ENCODE assay signal across 11 cellular contexts in the genomic region with DNA sequence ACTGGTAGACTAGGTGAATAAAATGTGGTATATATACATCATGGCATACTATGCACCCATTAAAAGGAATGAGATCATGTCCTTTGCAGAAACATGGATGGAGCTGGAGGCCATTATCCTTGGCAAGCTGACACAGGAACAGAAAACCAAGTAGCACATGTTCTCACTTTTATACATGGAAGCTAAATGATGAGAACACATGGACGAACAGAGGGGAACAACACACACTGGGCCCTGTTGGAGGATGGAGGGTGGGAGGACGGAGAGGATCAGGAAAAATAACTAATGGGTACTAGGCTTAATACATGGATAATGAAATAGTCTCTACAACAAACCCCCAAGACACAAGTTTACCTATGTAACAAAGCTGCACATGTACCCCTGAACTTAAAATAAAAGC.
"Had no signal": no experiment of that assay in that cellular context is flagged by ENCODE, and none has a peak within 500 bp of the region (broad histone marks: within the 10 kb centered on the region; RNA-seq: fewer than 3 reads in every experiment).

No MANE protein-coding gene starts in this region.

- FAIRE-seq: H1, H54 had no signal

- ATAC-seq: GM23338, HCT116 had no signal

- H2AFZ ChIP-seq: GM23248, GM23338 had no signal

- H3K4me2 ChIP-seq: GM23338 had no signal

- H3K27ac ChIP-seq: GM23248 had no signal

- H3K4me1 ChIP-seq: HAP-1 had no signal

- H3K9ac ChIP-seq: GM23248 had no signal

- DNase-seq: GM23248, GOT3, H7, H9, HCEC 1CT, HFFc6 had no signal

- H3K9me3 ChIP-seq: HAP-1 had no signal

- H3K4me3 ChIP-seq: GM23248, GM23338, HAP-1 had no signal

- H3K36me3 ChIP-seq: HAP-1 had no signal
